ENCODE assay signal across 9 cellular contexts in the genomic region with DNA sequence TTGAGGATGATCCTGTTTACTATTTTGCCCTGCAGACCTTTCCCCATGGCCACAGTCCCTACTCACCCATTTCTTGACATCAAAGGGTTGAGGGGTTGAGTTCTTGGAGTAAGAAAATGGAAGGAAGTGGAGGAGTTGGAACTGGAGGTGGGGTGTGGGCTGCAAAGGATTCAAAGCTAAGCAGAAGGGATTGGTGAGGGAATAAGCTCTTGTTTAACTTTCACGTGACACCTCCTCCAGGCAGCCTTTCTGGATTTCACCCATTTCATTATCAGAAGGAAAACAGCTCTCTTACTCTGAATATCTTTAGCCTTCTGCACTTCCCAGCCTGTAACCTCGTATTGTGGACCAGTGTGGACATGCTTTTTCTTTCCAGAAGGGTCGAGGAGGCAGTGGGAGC. TPM values are rescaled to one million over a fixed set of nuclear protein-coding genes. Genes with fewer than 3 reads are reported as not detected.
DNase-seq lines count a peak whose midpoint lies in the region; ATAC-seq and TF ChIP-seq lines count a peak whose summit lies in the region.
"Had no signal": no experiment of that assay in that cellular context is flagged by ENCODE, and none has a peak within 500 bp of the region (broad histone marks: within the 10 kb centered on the region; RNA-seq: fewer than 3 reads in every experiment).

No MANE protein-coding gene starts in this region.

- DNase-seq in GM23338 (ENCODE audit: low spot score): no peak
- no peak for DNase-seq in RWPE1 (ENCODE audit: low spot score)
- DNase-seq in esophagus muscularis mucosa (ENCODE audit: extremely low spot score): no peak
- DNase-seq in gastrocnemius medialis: no peak
- no peak for DNase-seq in stimulated activated CD4-positive, alpha-beta T cell treated with anti-CD3 and anti-CD28 coated beads, Interleukin-4, amount 100 ng/mL, for 4 hours
- no peak for DNase-seq in NCI-H226

- no peaks in the 10 kb centered on the region; the same call in 2 of the 3 replicates for H3K9me3 Mint-ChIP-seq in GM23338

- no peaks in the 10 kb centered on the region; the same call in 2 of the 3 replicates for H3K36me3 Mint-ChIP-seq in GM23338 (ENCODE audit: low read depth)

- no peak for ATAC-seq in GM23338
- ATAC-seq in gastrocnemius medialis: no peak
- no peak for ATAC-seq in HG02610 (IDR thresholded peaks at IDR 0.05; ENCODE audit: unreplicated experiment)
- ATAC-seq in activated CD4-positive, CD25-positive, alpha-beta regulatory T cell treated with anti-CD3 and anti-CD28 coated beads, Interleukin-2, amount 50 U/mL, for 24 hours: no peak

- H3K4me1 ChIP-seq in GM23338 (ENCODE audit: insufficient read depth) (peaks cover 15% of the 10 kb centered on the region), esophagus muscularis mucosa (peaks cover 8 to 14% (median 12%) of the 10 kb centered on the region in 4 donors), gastrocnemius medialis (peaks cover 3% of the 10 kb centered on the region in 2 donors)

- TF ChIP-seq CTCF in GM23338 (conservative IDR thresholded peaks at IDR 0.05; ENCODE audit: low read depth in 2 of 2) (no peak), RWPE1 (conservative IDR thresholded peaks at IDR 0.05; ENCODE audit: low read depth) (no peak), esophagus muscularis mucosa (IDR thresholded peaks at IDR 0.05) (no peak), gastrocnemius medialis (IDR thresholded peaks at IDR 0.05 in 4 of 5, conservative IDR thresholded peaks at IDR 0.05 in 1 of 5) (no peak)

- peak overlapping the region; percentile 96 for H3K4me2 ChIP-seq in GM23338

- H3K9me3 ChIP-seq in esophagus muscularis mucosa (no peaks in the 10 kb centered on the region), gastrocnemius medialis (no peaks in the 10 kb centered on the region)

- no peak for TF ChIP-seq EP300 in esophagus muscularis mucosa (IDR thresholded peaks at IDR 0.05)

- no peaks in the 10 kb centered on the region for H4K20me1 ChIP-seq in GM23338 (replicated peaks; ENCODE audit: insufficient read depth)

- intact Hi-C loops in esophagus muscularis mucosa (cut with DNase I): no loop called here
- intact Hi-C loops in gastrocnemius medialis (cut with DNase I; ENCODE audit: low total_unique reads): no loop called here

- H3K4me3 Mint-ChIP-seq in GM23338: peak overlapping the region; percentile 69

- H3K27me3 ChIP-seq in GM23338 (ENCODE audit: insufficient read depth) (peaks cover 4% of the 10 kb centered on the region; the same call in 1 of the 2 replicates), esophagus muscularis mucosa (peaks cover 0 to 17% (median 0%) of the 10 kb centered on the region in 4 donors), gastrocnemius medialis (peaks cover 5 to 15% (median 13%) of the 10 kb centered on the region in 3 donors)

- peaks cover 28% of the 10 kb centered on the region for H3K27me3 Mint-ChIP-seq in GM23338 (ENCODE audit: insufficient read depth, low read depth, poor library complexity)

- CTCF ChIA-PET in RWPE1 (lab: Yijun Ruan, JAX): interaction anchor here (0.6 to 1.1 kb wide), 2 partner anchors 79 to 82 kb away, joined by 3 to 4 read pairs; no protein-coding TSS in a partner anchor

- H3K27ac ChIP-seq in GM23338 (ENCODE audit: low read depth) (no peak overlapping the region), RWPE1 (peak overlapping the region; percentile 67), esophagus muscularis mucosa (replicated peaks in 1 of 4) (peak overlapping the region in 1 of 4 donors; percentile 21), gastrocnemius medialis (no peak overlapping the region)

- H3K4me3 ChIP-seq in GM23338 (peak overlapping the region; percentile 74), esophagus muscularis mucosa (peak overlapping the region; percentile 39 to 57 (median 43)), gastrocnemius medialis (peak overlapping the region; percentile 33 to 53 (median 48))

- H3K9me2 ChIP-seq in GM23338 (ENCODE audit: insufficient read depth): no peaks in the 10 kb centered on the region

- POLR2A ChIA-PET in RWPE1 (lab: Yijun Ruan, JAX; ENCODE audit: low non-redundant PET): no interaction called here

- H2AFZ ChIP-seq in GM23338: peak overlapping the region; percentile 90; the same call in 1 of the 2 replicates

- H3K36me3 ChIP-seq in GM23338 (ENCODE audit: insufficient read depth): no peaks in the 10 kb centered on the region
- H3K36me3 ChIP-seq in esophagus muscularis mucosa: peaks cover 0 to 7% (median 0%) of the 10 kb centered on the region in 4 donors
- no peaks in the 10 kb centered on the region for H3K36me3 ChIP-seq in gastrocnemius medialis

- H3K27ac Mint-ChIP-seq in GM23338: no peak overlapping the region

- peaks cover 5% of the 10 kb centered on the region; the same call in 2 of the 3 replicates for H3K4me1 Mint-ChIP-seq in GM23338

- in situ Hi-C loops in gastrocnemius medialis (cut with MboI; ENCODE audit: low sequenced_read_pairs in 4 of 4): no loop called here

- 17% methylated on average over 3 of the region's 3 CpGs for WGBS in esophagus muscularis mucosa

- 0 out of 2 replicates have a peak, but pooled peaks cover 2% of the 10 kb centered on the region for H3F3A ChIP-seq in GM23338 (replicated peaks; ENCODE audit: low read depth)

- TF ChIP-seq POLR2A in esophagus muscularis mucosa (IDR thresholded peaks at IDR 0.05; ENCODE audit: low read depth) (no peak), gastrocnemius medialis (IDR thresholded peaks at IDR 0.05) (no peak)

- H3K79me2 ChIP-seq in GM23338 (replicated peaks; ENCODE audit: insufficient read depth): no peaks in the 10 kb centered on the region

TF ChIP-seq in GM23338, 12 proteins besides CTCF, POLR2A, EP300 and RAD21 (continues in another document):
- TF ChIP-seq EZH2 (IDR thresholded peaks at IDR 0.05; ENCODE audit: low read depth, unreplicated experiment): no peak
- TF ChIP-seq, protein P1, sequence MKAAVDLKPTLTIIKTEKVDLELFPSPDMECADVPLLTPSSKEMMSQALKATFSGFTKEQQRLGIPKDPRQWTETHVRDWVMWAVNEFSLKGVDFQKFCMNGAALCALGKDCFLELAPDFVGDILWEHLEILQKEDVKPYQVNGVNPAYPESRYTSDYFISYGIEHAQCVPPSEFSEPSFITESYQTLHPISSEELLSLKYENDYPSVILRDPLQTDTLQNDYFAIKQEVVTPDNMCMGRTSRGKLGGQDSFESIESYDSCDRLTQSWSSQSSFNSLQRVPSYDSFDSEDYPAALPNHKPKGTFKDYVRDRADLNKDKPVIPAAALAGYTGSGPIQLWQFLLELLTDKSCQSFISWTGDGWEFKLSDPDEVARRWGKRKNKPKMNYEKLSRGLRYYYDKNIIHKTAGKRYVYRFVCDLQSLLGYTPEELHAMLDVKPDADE (IDR thresholded peaks at IDR 0.05): no peak
- TF ChIP-seq, protein P2, sequence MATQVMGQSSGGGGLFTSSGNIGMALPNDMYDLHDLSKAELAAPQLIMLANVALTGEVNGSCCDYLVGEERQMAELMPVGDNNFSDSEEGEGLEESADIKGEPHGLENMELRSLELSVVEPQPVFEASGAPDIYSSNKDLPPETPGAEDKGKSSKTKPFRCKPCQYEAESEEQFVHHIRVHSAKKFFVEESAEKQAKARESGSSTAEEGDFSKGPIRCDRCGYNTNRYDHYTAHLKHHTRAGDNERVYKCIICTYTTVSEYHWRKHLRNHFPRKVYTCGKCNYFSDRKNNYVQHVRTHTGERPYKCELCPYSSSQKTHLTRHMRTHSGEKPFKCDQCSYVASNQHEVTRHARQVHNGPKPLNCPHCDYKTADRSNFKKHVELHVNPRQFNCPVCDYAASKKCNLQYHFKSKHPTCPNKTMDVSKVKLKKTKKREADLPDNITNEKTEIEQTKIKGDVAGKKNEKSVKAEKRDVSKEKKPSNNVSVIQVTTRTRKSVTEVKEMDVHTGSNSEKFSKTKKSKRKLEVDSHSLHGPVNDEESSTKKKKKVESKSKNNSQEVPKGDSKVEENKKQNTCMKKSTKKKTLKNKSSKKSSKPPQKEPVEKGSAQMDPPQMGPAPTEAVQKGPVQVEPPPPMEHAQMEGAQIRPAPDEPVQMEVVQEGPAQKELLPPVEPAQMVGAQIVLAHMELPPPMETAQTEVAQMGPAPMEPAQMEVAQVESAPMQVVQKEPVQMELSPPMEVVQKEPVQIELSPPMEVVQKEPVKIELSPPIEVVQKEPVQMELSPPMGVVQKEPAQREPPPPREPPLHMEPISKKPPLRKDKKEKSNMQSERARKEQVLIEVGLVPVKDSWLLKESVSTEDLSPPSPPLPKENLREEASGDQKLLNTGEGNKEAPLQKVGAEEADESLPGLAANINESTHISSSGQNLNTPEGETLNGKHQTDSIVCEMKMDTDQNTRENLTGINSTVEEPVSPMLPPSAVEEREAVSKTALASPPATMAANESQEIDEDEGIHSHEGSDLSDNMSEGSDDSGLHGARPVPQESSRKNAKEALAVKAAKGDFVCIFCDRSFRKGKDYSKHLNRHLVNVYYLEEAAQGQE (IDR thresholded peaks at IDR 0.05; ENCODE audit: unreplicated experiment): no peak

RNA-seq across cellular contexts. Expression of a gene that starts 13.7 kb away (rescaled TPM):
- 15.1 and 15.3 TPM in 2 replicates for total RNA-seq in GM23338 (2014; rRNA removed; shearing (Covaris generic))
- polyA plus RNA-seq in GM23338 (2016; fragmentation: Nextera tagmentation; extraction: Ambion mirVana): 18.6 and 23.5 TPM in 2 replicates
- total RNA-seq in esophagus muscularis mucosa (10 to 100 TPM in 3 of 4 donors, 1 to 10 TPM in 1; 6.6 to 16.8 (median 12.0) TPM), gastrocnemius medialis (1 to 10 TPM; 3.5 to 9.1 (median 4.6) TPM)

RNA-seq across cellular contexts. Expression of a gene that starts 15.3 kb away (rescaled TPM):
- total RNA-seq in GM23338 (2014; rRNA removed; shearing (Covaris generic)): 4.2 and 5.6 TPM in 2 replicates
- polyA plus RNA-seq in GM23338 (2016; fragmentation: Nextera tagmentation; extraction: Ambion mirVana): 3.7 and 4.3 TPM in 2 replicates
- total RNA-seq in esophagus muscularis mucosa (under 1 TPM in 2 of 4 donors, not detected in 2; 0.17 to 0.32 TPM), gastrocnemius medialis (1 to 10 TPM in 2 of 4 donors, not detected in 2; 1.0 to 1.3 TPM)

RNA-seq across cellular contexts. Expression of a gene that starts 23.9 kb away (rescaled TPM):
- total RNA-seq in GM23338 (2014; rRNA removed; shearing (Covaris generic)): 33.3 and 45.5 TPM in 2 replicates
- 70.4 and 81.2 TPM in 2 replicates for polyA plus RNA-seq in GM23338 (2016; fragmentation: Nextera tagmentation; extraction: Ambion mirVana)
- total RNA-seq in esophagus muscularis mucosa (10 to 100 TPM; 12.0 to 42.2 (median 18.3) TPM), gastrocnemius medialis (10 to 100 TPM in 1 of 4 donors, 1 to 10 TPM in 3; 1.6 to 17.3 (median 5.7) TPM)
- total RNA-seq: lung microvascular endothelial cell had no signal

RNA-seq across cellular contexts. Expression of a gene that starts 30.2 kb away (rescaled TPM):
- total RNA-seq in GM23338 (2014; rRNA removed; shearing (Covaris generic)): 0.69 TPM in 1 of 2 replicates, not detected in the other
- 2.5 and 3.5 TPM in 2 replicates for polyA plus RNA-seq in GM23338 (2016; fragmentation: Nextera tagmentation; extraction: Ambion mirVana)
- total RNA-seq in esophagus muscularis mucosa: not detected
- not detected for total RNA-seq in gastrocnemius medialis
- total RNA-seq: lung microvascular endothelial cell had no signal

RNA-seq across cellular contexts. Expression of a gene that starts 39.9 kb away (rescaled TPM):
- total RNA-seq in GM23338 (2014; rRNA removed; shearing (Covaris generic)): 0.70 and 2.4 TPM in 2 replicates
- 0.82 and 2.1 TPM in 2 replicates for polyA plus RNA-seq in GM23338 (2016; fragmentation: Nextera tagmentation; extraction: Ambion mirVana)
- total RNA-seq in esophagus muscularis mucosa: under 1 TPM; 0.13 to 0.83 (median 0.48) TPM
- total RNA-seq in gastrocnemius medialis: not detected
